ENCODE assay signal across 27 cellular contexts in genomic region chr13:41136396-41137031, GRCh38. TPM values are rescaled to one million over a fixed set of nuclear protein-coding genes. Genes with fewer than 3 reads are reported as not detected.
DNase-seq lines count a peak whose midpoint lies in the region; ATAC-seq and TF ChIP-seq lines count a peak whose summit lies in the region.
"Had no signal": no experiment of that assay in that cellular context is flagged by ENCODE, and none has a peak within 500 bp of the region (broad histone marks: within the 10 kb centered on the region; RNA-seq: fewer than 3 reads in every experiment).

No MANE protein-coding gene starts in this region.

- H3K27me3 Mint-ChIP-seq in MCF 10A (ENCODE audit: insufficient read depth, unreplicated experiment) (no peaks in the 10 kb centered on the region), WTC11 (ENCODE audit: low read depth) (no peaks in the 10 kb centered on the region)

- DNase-seq in MCF 10A (ENCODE audit: unreplicated experiment) (no peak), breast epithelium (ENCODE audit: low spot score in 2 of 2) (no peak), WTC11 (ENCODE audit: low spot score) (no peak), epithelial cell of prostate (ENCODE audit: low read depth, low spot score) (no peak), smooth muscle cell (lab: John Stamatoyannopoulos, UW; ENCODE audit: unreplicated experiment) (no peak), nucleus accumbens (lab: John Stamatoyannopoulos, UW) (no peak)
- DNase-seq: 8988T, ACHN, BE2C, Calu3, DMS79 treated with DMSO at 0.1 percent for 48 hours, GM23248, H7, HFFc6, KBM-7, MG63, NCI-H1694, NCI-H2029 treated with DMSO at 0.1 percent for 48 hours, NCI-H2227 treated with DMSO at 0.1 percent for 48 hours, NCI-H526 treated with DMSO at 0.1 percent for 48 hours, SJCRH30 had no signal

- POLR2A ChIA-PET in MCF 10A (lab: Yijun Ruan, JAX) = interaction anchor here (0.6 to 4.8 kb wide), 16 partner anchors 9 to 1937 kb away, joined by 3 to 53 read pairs (median 5); partner anchors contain the start of genes ELF1, MTRF1, NAA16 and WBP4
- POLR2A ChIA-PET in WTC11 (lab: Charles Lee) = no interaction called here

- H3K4me1 Mint-ChIP-seq in MCF 10A (ENCODE audit: insufficient read depth, unreplicated experiment) = peaks cover 41% of the 10 kb centered on the region
- peaks cover 23% of the 10 kb centered on the region for H3K4me1 Mint-ChIP-seq in WTC11

- WGBS in smooth muscle cell (ENCODE audit: low lambda C conversion rate) = 90% methylated on average over 9 of the region's 9 CpGs

- H3K4me1 ChIP-seq in breast epithelium (no peaks in the 10 kb centered on the region), smooth muscle cell (ENCODE audit: low read depth) (peaks cover 6% of the 10 kb centered on the region)
- H3K4me1 ChIP-seq: BE2C had no signal

- TF ChIP-seq POLR2A in breast epithelium (IDR thresholded peaks at IDR 0.05) = no peak

- H3K4me3 ChIP-seq in breast epithelium (no peak overlapping the region), smooth muscle cell (no peak overlapping the region)
- H3K4me3 ChIP-seq: GM23248, MG63, SJCRH30 had no signal

- H3K4me2 ChIP-seq in smooth muscle cell = no peak overlapping the region

- H3K9me3 Mint-ChIP-seq in MCF 10A (ENCODE audit: unreplicated experiment) = no peaks in the 10 kb centered on the region
- no peaks in the 10 kb centered on the region for H3K9me3 Mint-ChIP-seq in WTC11
- H3K9me3 Mint-ChIP-seq: HFFc6 had no signal

- intact Hi-C loops in MCF 10A (cut with micrococcal nuclease) (no loop called here), breast epithelium (cut with DNase I; ENCODE audit: low total_unique reads) (no loop called here)

- H4K20me1 ChIP-seq in smooth muscle cell (ENCODE audit: low read depth) = no peaks in the 10 kb centered on the region

- H3K36me3 ChIP-seq in breast epithelium (no peaks in the 10 kb centered on the region), smooth muscle cell (ENCODE audit: low read depth) (no peaks in the 10 kb centered on the region)
- H3K36me3 ChIP-seq: BE2C, MG63, SJCRH30 had no signal

- H3F3A ChIP-seq in smooth muscle cell (ENCODE audit: low read depth) = no peaks in the 10 kb centered on the region

- H3K27ac Mint-ChIP-seq in MCF 10A (ENCODE audit: low read depth, unreplicated experiment) (peak overlapping the region; percentile 86), WTC11 (peak overlapping the region; percentile 78)
- H3K27ac Mint-ChIP-seq: CD14-positive monocyte had no signal

- no peaks in the 10 kb centered on the region for H3K27me3 ChIP-seq in breast epithelium
- H3K27me3 ChIP-seq in smooth muscle cell (ENCODE audit: low read depth) = no peaks in the 10 kb centered on the region
- H3K27me3 ChIP-seq: BE2C, MG63, SJCRH30 had no signal

- ATAC-seq in WTC11 (no peak), HG02970 (IDR thresholded peaks at IDR 0.05; ENCODE audit: low FRiP score, unreplicated experiment) (no peak), HG03457 (IDR thresholded peaks at IDR 0.05; ENCODE audit: unreplicated experiment) (no peak)
- ATAC-seq: HepG2, Right ventricle myocardium inferior, SK-N-SH treated with all-trans-retinoic acid at 6 μM for 48 hours had no signal

- CTCF ChIA-PET in MCF 10A (lab: Yijun Ruan, JAX) (interaction anchor here (0.7 kb wide), 1 partner anchor 1597 kb away, joined by 5 read pairs; no protein-coding TSS in a partner anchor), WTC11 (lab: Charles Lee) (interaction anchor here (1.2 kb wide), 1 partner anchor 60 kb away, joined by 3 read pairs; no protein-coding TSS in a partner anchor)

- H3K79me2 ChIP-seq in smooth muscle cell (ENCODE audit: low read depth) = no peaks in the 10 kb centered on the region

- TF ChIP-seq CTCF in MCF 10A (IDR thresholded peaks at IDR 0.05; ENCODE audit: unreplicated experiment) (no peak), breast epithelium (IDR thresholded peaks at IDR 0.05) (no peak), WTC11 (IDR thresholded peaks at IDR 0.05) (no peak), smooth muscle cell (IDR thresholded peaks at IDR 0.05; ENCODE audit: borderline replicate concordance, insufficient read depth, poor library complexity, severe bottlenecking) (no peak)

- peak overlapping the region; percentile 67 for H3K9ac ChIP-seq in smooth muscle cell (ENCODE audit: low read depth)
- H3K9ac ChIP-seq: GM23248 had no signal

- no peak overlapping the region for H3K4me3 Mint-ChIP-seq in MCF 10A (ENCODE audit: unreplicated experiment)
- no peak overlapping the region for H3K4me3 Mint-ChIP-seq in WTC11
- H3K4me3 Mint-ChIP-seq: CD14-positive monocyte, HFFc6 had no signal

- H3K36me3 Mint-ChIP-seq in MCF 10A (ENCODE audit: insufficient read depth, unreplicated experiment) (peaks cover 4% of the 10 kb centered on the region), WTC11 (no peaks in the 10 kb centered on the region)
- H3K36me3 Mint-ChIP-seq: CD14-positive monocyte had no signal

- BruUV-seq in MCF 10A (replicated peaks; lab: Mats Ljungman, UMichigan) = no TSS peak

- H2AFZ ChIP-seq in smooth muscle cell (ENCODE audit: low read depth) = no peak overlapping the region
- H2AFZ ChIP-seq: GM23248 had no signal

- H3K27ac ChIP-seq in breast epithelium = peak overlapping the region in 1 of 2 donors; percentile 33
- peak overlapping the region; percentile 97 for H3K27ac ChIP-seq in epithelial cell of prostate
- peak overlapping the region; percentile 91 for H3K27ac ChIP-seq in smooth muscle cell (ENCODE audit: low read depth)
- H3K27ac ChIP-seq: GM23248, SJCRH30 had no signal

- H3K9me3 ChIP-seq in breast epithelium (no peaks in the 10 kb centered on the region), smooth muscle cell (replicated peaks; ENCODE audit: low read depth) (no peaks in the 10 kb centered on the region)
- H3K9me3 ChIP-seq: BE2C, MG63, SJCRH30 had no signal

TF ChIP-seq in WTC11, 78 proteins besides CTCF, POLR2A, EP300 and RAD21:
- TF ChIP-seq GABPB1 (CRISPR knock-in tag; IDR thresholded peaks at IDR 0.05) (no peak), USF2 (CRISPR knock-in tag; IDR thresholded peaks at IDR 0.05) (no peak), MLX (CRISPR knock-in tag; IDR thresholded peaks at IDR 0.05) (no peak)
- TF ChIP-seq, protein P1, sequence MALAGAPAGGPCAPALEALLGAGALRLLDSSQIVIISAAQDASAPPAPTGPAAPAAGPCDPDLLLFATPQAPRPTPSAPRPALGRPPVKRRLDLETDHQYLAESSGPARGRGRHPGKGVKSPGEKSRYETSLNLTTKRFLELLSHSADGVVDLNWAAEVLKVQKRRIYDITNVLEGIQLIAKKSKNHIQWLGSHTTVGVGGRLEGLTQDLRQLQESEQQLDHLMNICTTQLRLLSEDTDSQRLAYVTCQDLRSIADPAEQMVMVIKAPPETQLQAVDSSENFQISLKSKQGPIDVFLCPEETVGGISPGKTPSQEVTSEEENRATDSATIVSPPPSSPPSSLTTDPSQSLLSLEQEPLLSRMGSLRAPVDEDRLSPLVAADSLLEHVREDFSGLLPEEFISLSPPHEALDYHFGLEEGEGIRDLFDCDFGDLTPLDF (CRISPR knock-in tag; IDR thresholded peaks at IDR 0.05) = no peak

RNA-seq across cellular contexts. Expression of gene KBTBD6, which starts 3.9 kb away (rescaled TPM):
- total RNA-seq in MCF 10A (2022) = 8.1 and 8.2 TPM in 2 replicates
- total RNA-seq in breast epithelium = 1 to 10 TPM; 4.6 to 10.0 (median 8.2) TPM
- total RNA-seq in WTC11 (2021) = 9.2 to 10.3 TPM (median 10.2 TPM) in 3 replicates
- 6.9 and 11.5 TPM in 2 replicates for total RNA-seq in smooth muscle cell
- polyA plus RNA-seq in smooth muscle cell = 5.3 and 6.5 TPM in 2 replicates

RNA-seq across cellular contexts. Expression of gene KBTBD7, which starts 57.9 kb away (rescaled TPM):
- total RNA-seq in MCF 10A (2022) = 1.4 and 1.8 TPM in 2 replicates
- 10 to 100 TPM in 1 of 3 donors, 1 to 10 TPM in 2; 5.4 to 15.5 (median 7.9) TPM for total RNA-seq in breast epithelium
- 15.7 to 18.9 TPM (median 18.6 TPM) in 3 replicates for total RNA-seq in WTC11 (2021)
- total RNA-seq in smooth muscle cell = 6.7 and 8.5 TPM in 2 replicates
- polyA plus RNA-seq in smooth muscle cell = 3.9 and 6.9 TPM in 2 replicates
